1 cellular context compared by ENCODE assay signal in genomic region chr4:14920759-14921313, GRCh38.
TF ChIP-seq lines count a peak whose summit lies in the region.

No MANE protein-coding gene starts in this region.

TF ChIP-seq in WTC11, 78 proteins besides CTCF, POLR2A, EP300 and RAD21 (continued from another document):
- TF ChIP-seq, protein P1, sequence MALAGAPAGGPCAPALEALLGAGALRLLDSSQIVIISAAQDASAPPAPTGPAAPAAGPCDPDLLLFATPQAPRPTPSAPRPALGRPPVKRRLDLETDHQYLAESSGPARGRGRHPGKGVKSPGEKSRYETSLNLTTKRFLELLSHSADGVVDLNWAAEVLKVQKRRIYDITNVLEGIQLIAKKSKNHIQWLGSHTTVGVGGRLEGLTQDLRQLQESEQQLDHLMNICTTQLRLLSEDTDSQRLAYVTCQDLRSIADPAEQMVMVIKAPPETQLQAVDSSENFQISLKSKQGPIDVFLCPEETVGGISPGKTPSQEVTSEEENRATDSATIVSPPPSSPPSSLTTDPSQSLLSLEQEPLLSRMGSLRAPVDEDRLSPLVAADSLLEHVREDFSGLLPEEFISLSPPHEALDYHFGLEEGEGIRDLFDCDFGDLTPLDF (CRISPR knock-in tag; IDR thresholded peaks at IDR 0.05), result no peak
- no peak for TF ChIP-seq ZNF121 (CRISPR knock-in tag; IDR thresholded peaks at IDR 0.05)
- TF ChIP-seq AR (CRISPR knock-in tag; IDR thresholded peaks at IDR 0.05), result no peak
- no peak for TF ChIP-seq KAT7 (CRISPR knock-in tag; IDR thresholded peaks at IDR 0.05; ENCODE audit: borderline replicate concordance)
- no peak for TF ChIP-seq E2F5 (CRISPR knock-in tag; IDR thresholded peaks at IDR 0.05)
- no peak for TF ChIP-seq IRF2 (CRISPR knock-in tag; IDR thresholded peaks at IDR 0.05; ENCODE audit: borderline replicate concordance, low read depth)
- TF ChIP-seq, protein P2, sequence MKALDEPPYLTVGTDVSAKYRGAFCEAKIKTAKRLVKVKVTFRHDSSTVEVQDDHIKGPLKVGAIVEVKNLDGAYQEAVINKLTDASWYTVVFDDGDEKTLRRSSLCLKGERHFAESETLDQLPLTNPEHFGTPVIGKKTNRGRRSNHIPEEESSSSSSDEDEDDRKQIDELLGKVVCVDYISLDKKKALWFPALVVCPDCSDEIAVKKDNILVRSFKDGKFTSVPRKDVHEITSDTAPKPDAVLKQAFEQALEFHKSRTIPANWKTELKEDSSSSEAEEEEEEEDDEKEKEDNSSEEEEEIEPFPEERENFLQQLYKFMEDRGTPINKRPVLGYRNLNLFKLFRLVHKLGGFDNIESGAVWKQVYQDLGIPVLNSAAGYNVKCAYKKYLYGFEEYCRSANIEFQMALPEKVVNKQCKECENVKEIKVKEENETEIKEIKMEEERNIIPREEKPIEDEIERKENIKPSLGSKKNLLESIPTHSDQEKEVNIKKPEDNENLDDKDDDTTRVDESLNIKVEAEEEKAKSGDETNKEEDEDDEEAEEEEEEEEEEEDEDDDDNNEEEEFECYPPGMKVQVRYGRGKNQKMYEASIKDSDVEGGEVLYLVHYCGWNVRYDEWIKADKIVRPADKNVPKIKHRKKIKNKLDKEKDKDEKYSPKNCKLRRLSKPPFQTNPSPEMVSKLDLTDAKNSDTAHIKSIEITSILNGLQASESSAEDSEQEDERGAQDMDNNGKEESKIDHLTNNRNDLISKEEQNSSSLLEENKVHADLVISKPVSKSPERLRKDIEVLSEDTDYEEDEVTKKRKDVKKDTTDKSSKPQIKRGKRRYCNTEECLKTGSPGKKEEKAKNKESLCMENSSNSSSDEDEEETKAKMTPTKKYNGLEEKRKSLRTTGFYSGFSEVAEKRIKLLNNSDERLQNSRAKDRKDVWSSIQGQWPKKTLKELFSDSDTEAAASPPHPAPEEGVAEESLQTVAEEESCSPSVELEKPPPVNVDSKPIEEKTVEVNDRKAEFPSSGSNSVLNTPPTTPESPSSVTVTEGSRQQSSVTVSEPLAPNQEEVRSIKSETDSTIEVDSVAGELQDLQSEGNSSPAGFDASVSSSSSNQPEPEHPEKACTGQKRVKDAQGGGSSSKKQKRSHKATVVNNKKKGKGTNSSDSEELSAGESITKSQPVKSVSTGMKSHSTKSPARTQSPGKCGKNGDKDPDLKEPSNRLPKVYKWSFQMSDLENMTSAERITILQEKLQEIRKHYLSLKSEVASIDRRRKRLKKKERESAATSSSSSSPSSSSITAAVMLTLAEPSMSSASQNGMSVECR (CRISPR knock-in tag; IDR thresholded peaks at IDR 0.05; ENCODE audit: borderline replicate concordance), result no peak
